ENCODE assay signal across 16 cellular contexts in the genomic region with DNA sequence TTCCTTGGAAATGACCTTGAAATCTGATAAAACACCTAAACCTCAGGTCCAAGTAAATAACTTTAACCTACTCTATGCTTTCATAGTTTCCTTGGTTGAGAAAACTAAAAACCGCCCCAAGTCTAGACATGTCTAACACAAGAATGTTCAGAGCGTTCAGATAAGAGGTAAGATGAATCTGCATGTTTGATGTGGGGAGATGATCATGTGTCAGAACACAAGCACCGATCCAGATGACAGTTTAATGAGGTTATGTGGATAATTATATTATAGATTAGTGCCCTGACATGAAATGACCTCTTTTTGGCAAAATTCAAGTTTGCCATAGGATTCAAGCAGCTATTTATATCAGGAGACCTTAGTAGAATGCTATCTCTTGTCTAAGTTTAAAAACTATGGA.
"Had no signal": no experiment of that assay in that cellular context is flagged by ENCODE, and none has a peak within 500 bp of the region (broad histone marks: within the 10 kb centered on the region; RNA-seq: fewer than 3 reads in every experiment).

No MANE protein-coding gene starts in this region.

- H3K36me3 ChIP-seq: colonic mucosa, heart right ventricle, sigmoid colon, stomach, thoracic aorta, transverse colon had no signal

- DNase-seq: colonic mucosa; dermis blood vessel endothelial cell; heart right ventricle; hypothalamus; natural killer cell; posterior cingulate gyrus; sigmoid colon; stimulated activated CD4-positive, alpha-beta T cell treated with anti-CD3 and anti-CD28 coated beads, Interleukin-12 subunit alpha, Interleukin-12 subunit beta, amount 100 ng/mL, for 4 hours; stimulated activated naive CD4-positive, alpha-beta T cell; stomach; substantia nigra; transverse colon had no signal

- H3K4me1 ChIP-seq: colonic mucosa, heart right ventricle, sigmoid colon, stomach, transverse colon had no signal

- H3K9me3 Mint-ChIP-seq: neural crest cell had no signal

- ATAC-seq: heart right ventricle, left lobe of liver had no signal

- H3K27ac ChIP-seq: colonic mucosa, heart right ventricle, sigmoid colon, skin epidermis, stomach, thoracic aorta, transverse colon had no signal

- H3K4me1 Mint-ChIP-seq: natural killer cell had no signal

- H3K36me3 Mint-ChIP-seq: natural killer cell had no signal

- H3K4me3 ChIP-seq: colonic mucosa, heart right ventricle, sigmoid colon, skin epidermis, stomach, thoracic aorta, transverse colon had no signal

- H3K9me3 ChIP-seq: colonic mucosa, heart right ventricle, sigmoid colon, stomach, thoracic aorta had no signal

- H3K27me3 ChIP-seq: colonic mucosa, sigmoid colon, stomach, transverse colon had no signal

- H3K27ac Mint-ChIP-seq: natural killer cell had no signal

- H3K4me3 Mint-ChIP-seq: natural killer cell, neural crest cell had no signal
